12 cellular contexts compared by ENCODE assay signal in genomic region chr3:99651561-99651960, GRCh38. TPM values are rescaled to one million over a fixed set of nuclear protein-coding genes. Genes with fewer than 3 reads are reported as not detected.
A peak's percentile ranks its signal among the peaks of the same experiment; 100 is the strongest.
DNase-seq lines count a peak whose midpoint lies in the region; ATAC-seq and TF ChIP-seq lines count a peak whose summit lies in the region.
"Had no signal": no experiment of that assay in that cellular context is flagged by ENCODE, and none has a peak within 500 bp of the region (broad histone marks: within the 10 kb centered on the region; RNA-seq: fewer than 3 reads in every experiment).

No MANE protein-coding gene starts in this region.

- in situ Hi-C loops in GM13977 (cut with MboI; ENCODE audit: low pct_unique_long_range_greater_than_20kb, low sequenced_read_pairs, unreplicated experiment): no loop called here

- DNase-seq in HCEC 1CT: peak; percentile 87
- DNase-seq in amniotic epithelial cell (ENCODE audit: low read depth): peak; percentile 76
- peak in 2 of 3 donors; percentile 52 to 71 for DNase-seq in right cardiac atrium
- no peak for DNase-seq in GM13977 (ENCODE audit: low spot score)
- DNase-seq in anterior cingulate cortex (lab: John Stamatoyannopoulos, UW): no peak
- DNase-seq in NCI-H226: no peak
- no peak for DNase-seq in NCI-H2081 (lab: John Stamatoyannopoulos, UW)
- DNase-seq: DMS153; KBM-7; stimulated activated CD4-positive, alpha-beta T cell treated with anti-CD3 and anti-CD28 coated beads, Interleukin-4, amount 100 ng/mL, for 1 hour had no signal

- no peaks in the 10 kb centered on the region for H3K27me3 ChIP-seq in right cardiac atrium (ENCODE audit: control insufficient read depth, insufficient read depth)
- H3K27me3 ChIP-seq in skeletal muscle tissue (ENCODE audit: control insufficient read depth in 3 of 3, insufficient read depth in 3 of 3, low read length in 3 of 3): no peaks in the 10 kb centered on the region

- H3K9ac ChIP-seq in skeletal muscle tissue (ENCODE audit: low read depth in 1 of 3, low read length in 3 of 3): no peak overlapping the region

- H3K4me3 ChIP-seq in right cardiac atrium (ENCODE audit: low read length) (no peak overlapping the region), skeletal muscle tissue (ENCODE audit: low read length in 3 of 3) (no peak overlapping the region)

- no peaks in the 10 kb centered on the region for H3K36me3 ChIP-seq in skeletal muscle tissue (ENCODE audit: control insufficient read depth in 3 of 3, insufficient read depth in 3 of 3, low read length in 3 of 3)

- H3K4me1 ChIP-seq in right cardiac atrium (ENCODE audit: control insufficient read depth, insufficient read depth, low read length) (peaks cover 2% of the 10 kb centered on the region), skeletal muscle tissue (ENCODE audit: control insufficient read depth in 3 of 3, insufficient read depth in 3 of 3, low read length in 3 of 3) (no peaks in the 10 kb centered on the region)

- H3K9me3 ChIP-seq in right cardiac atrium (ENCODE audit: control insufficient read depth, low read length) (no peaks in the 10 kb centered on the region), skeletal muscle tissue (ENCODE audit: control insufficient read depth in 3 of 3, low read length in 3 of 3) (no peaks in the 10 kb centered on the region)

- H3K27ac ChIP-seq in right cardiac atrium (ENCODE audit: low read length) (peak overlapping the region; percentile 81), skeletal muscle tissue (ENCODE audit: low read depth, low read length) (peak overlapping the region; percentile 15)

- WGBS in right cardiac atrium: 26% methylated on average over 3 of the region's 3 CpGs

- intact Hi-C loops in right cardiac atrium (cut with DNase I): no loop called here

- no peak for TF ChIP-seq CTCF in GM13977 (IDR thresholded peaks at IDR 0.05; ENCODE audit: extremely low read depth, insufficient read depth, missing control alignments)

- ATAC-seq in right cardiac atrium: peak; percentile 74 to 86

RNA-seq across cellular contexts. Expression of gene COL8A1, which starts 13.2 kb away (rescaled TPM):
- 10 to 100 TPM; 28.9 to 57.5 (median 34.6) TPM for total RNA-seq in right cardiac atrium
- polyA plus RNA-seq in right cardiac atrium: 16.5 TPM
- total RNA-seq in skeletal muscle tissue: 1.6 TPM
- total RNA-seq: mononuclear cell had no signal

Comparison
In these comparisons a context has a peak if more than half of its experiments do, and no peak if none do; other contexts are left out.
1. DNase-seq: peak in HCEC 1CT (single experiment), amniotic epithelial cell (single experiment) and right cardiac atrium (2 of 3); none in GM13977 (single experiment), anterior cingulate cortex (0 of 58), NCI-H226 (single experiment) and NCI-H2081 (0 of 2).
2. RNA of gene COL8A1, which starts 13.2 kb away (total RNA-seq): 28.9 to 57.5 TPM in right cardiac atrium; 1.6 TPM in skeletal muscle tissue (single experiment); every median in the first group is over 10 times any median in the second.